Comparison of ENCODE assay signal across 18 cellular contexts in genomic region chr11:66691311-66691980, GRCh38. TPM values are rescaled to one million over a fixed set of nuclear protein-coding genes. Genes with fewer than 3 reads are reported as not detected.
DNase-seq lines count a peak whose midpoint lies in the region; ATAC-seq and TF ChIP-seq lines count a peak whose summit lies in the region.
"Had no signal": no experiment of that assay in that cellular context is flagged by ENCODE, and none has a peak within 500 bp of the region (broad histone marks: within the 10 kb centered on the region; RNA-seq: fewer than 3 reads in every experiment).

No MANE protein-coding gene starts in this region.

- intact Hi-C loops in CD14-positive monocyte (cut with micrococcal nuclease) (loop anchor here in 1 of 2 donors (10.0 kb wide), 1 partner anchor 283 kb away; the partner anchor contains the start of gene C11orf86), lower lobe of right lung (cut with DNase I) (no loop called here), spleen (cut with DNase I; ENCODE audit: low total_unique reads) (loop anchor here (5.0 kb wide), 1 partner anchor 191 kb away; no protein-coding TSS in a partner anchor), lower leg skin (cut with DNase I; ENCODE audit: low total_unique reads) (loop anchor here (5.0 kb wide), 1 partner anchor 146 kb away; no protein-coding TSS in a partner anchor)

- H3K9me3 ChIP-seq in T-helper 17 cell (ENCODE audit: control insufficient read depth, low read length, poor library complexity, severe bottlenecking) = no peaks in the 10 kb centered on the region
- H3K9me3 ChIP-seq in lower lobe of right lung = no peaks in the 10 kb centered on the region
- H3K9me3 ChIP-seq in spleen = no peaks in the 10 kb centered on the region
- H3K9me3 ChIP-seq: BLaER1 treated with 17β-estradiol and CSF1 and Interleukin-3, amounts not matched to agents 10 nM and 100 nM; HAP-1 had no signal

- no peak overlapping the region for H3K4me3 ChIP-seq in lower lobe of right lung
- no peak overlapping the region for H3K4me3 ChIP-seq in spleen
- no peak overlapping the region for H3K4me3 ChIP-seq in lower leg skin (ENCODE audit: low read depth, poor library complexity, severe bottlenecking)
- H3K4me3 ChIP-seq: BLaER1 treated with 17β-estradiol and CSF1 and Interleukin-3, amounts not matched to agents 10 nM and 100 nM; GM23248; HAP-1 had no signal

- H3K36me3 ChIP-seq in lower lobe of right lung = no peaks in the 10 kb centered on the region
- H3K36me3 ChIP-seq in spleen = no peaks in the 10 kb centered on the region

- H3K9me3 Mint-ChIP-seq in CD14-positive monocyte = no peaks in the 10 kb centered on the region
- H3K9me3 Mint-ChIP-seq: CD4-positive, alpha-beta T cell had no signal

- ATAC-seq in T-helper 17 cell = no peak
- no peak for ATAC-seq in lower lobe of right lung
- no peak for ATAC-seq in GM21576 (IDR thresholded peaks at IDR 0.05; ENCODE audit: unreplicated experiment)
- ATAC-seq in GM21529 (IDR thresholded peaks at IDR 0.05; ENCODE audit: unreplicated experiment) = no peak

- H3K27me3 Mint-ChIP-seq in CD14-positive monocyte (ENCODE audit: low read depth in 3 of 3) (peaks cover 0 to 6% (median 1%) of the 10 kb centered on the region in 3 donors), T-helper 17 cell (peaks cover 12% of the 10 kb centered on the region)
- H3K27me3 Mint-ChIP-seq: CD4-positive, alpha-beta T cell had no signal

- TF ChIP-seq POLR2A in spleen (IDR thresholded peaks at IDR 0.05) (no peak), lower leg skin (IDR thresholded peaks at IDR 0.05) (no peak)

- H3K4me1 Mint-ChIP-seq in CD14-positive monocyte (peaks cover 2% of the 10 kb centered on the region), T-helper 17 cell (peaks cover 2% of the 10 kb centered on the region)

- no peak for TF ChIP-seq CTCF in CD14-positive monocyte (IDR thresholded peaks at IDR 0.05)
- TF ChIP-seq CTCF in lower lobe of right lung (IDR thresholded peaks at IDR 0.05) = no peak
- TF ChIP-seq CTCF in spleen (IDR thresholded peaks at IDR 0.05 in 8 of 11, conservative IDR thresholded peaks at IDR 0.05 in 3 of 11) = no peak
- no peak for TF ChIP-seq CTCF in GM13976 (IDR thresholded peaks at IDR 0.05; ENCODE audit: borderline replicate concordance, control extremely low read depth, extremely low read depth, insufficient read depth, missing control alignments)
- TF ChIP-seq CTCF in lower leg skin (IDR thresholded peaks at IDR 0.05) = no peak

- H3K27me3 ChIP-seq in lower lobe of right lung (ENCODE audit: low read depth) = no peaks in the 10 kb centered on the region
- H3K27me3 ChIP-seq in spleen (replicated peaks in 1 of 7) = no peaks in the 10 kb centered on the region
- H3K27me3 ChIP-seq: BLaER1 treated with 17β-estradiol and CSF1 and Interleukin-3, amounts not matched to agents 10 nM and 100 nM had no signal

- no peak overlapping the region for H3K27ac ChIP-seq in lower lobe of right lung
- no peak overlapping the region for H3K27ac ChIP-seq in spleen
- H3K27ac ChIP-seq: BLaER1 treated with 17β-estradiol and CSF1 and Interleukin-3, amounts not matched to agents 10 nM and 100 nM; GM23248; HL-60 had no signal

- no peaks in the 10 kb centered on the region for H3K36me3 Mint-ChIP-seq in CD14-positive monocyte
- H3K36me3 Mint-ChIP-seq in T-helper 17 cell (ENCODE audit: low read depth) = no peaks in the 10 kb centered on the region

- in situ Hi-C loops in GM13976 (cut with MboI; ENCODE audit: low sequenced_read_pairs, unreplicated experiment) = loop anchor here (5.0 kb wide), 1 partner anchor 141 kb away; no protein-coding TSS in a partner anchor

- peak; percentile 33 for DNase-seq in CD14-positive monocyte (ENCODE audit: low spot score)
- no peak for DNase-seq in T-helper 17 cell
- peak; percentile 10 for DNase-seq in lower lobe of right lung
- peak; percentile 69 for DNase-seq in spleen
- DNase-seq in GM13976 (ENCODE audit: low spot score) = no peak
- no peak for DNase-seq in lower leg skin (ENCODE audit: low spot score in 2 of 2)
- DNase-seq: 8988T; ACHN; CD4-positive, alpha-beta T cell; DMS153; DMS79 treated with DMSO at 0.1 percent for 48 hours; EL; GM23248 had no signal

- H3K27ac Mint-ChIP-seq in CD14-positive monocyte (no peak overlapping the region), T-helper 17 cell (peak overlapping the region; percentile 24)
- H3K27ac Mint-ChIP-seq: CD4-positive, alpha-beta T cell had no signal

- H3K4me3 Mint-ChIP-seq in CD14-positive monocyte = no peak overlapping the region
- H3K4me3 Mint-ChIP-seq in T-helper 17 cell = no peak overlapping the region
- H3K4me3 Mint-ChIP-seq: CD4-positive, alpha-beta T cell had no signal

- WGBS in spleen, 5 donors = 86 to 93% (median 90%) methylated on average over 20 to 38 of the region's 38 CpGs
- 91 to 96% methylated on average over 23 to 30 of the region's 38 CpGs for WGBS in lower leg skin, 2 donors

- no peaks in the 10 kb centered on the region for H3K4me1 ChIP-seq in lower lobe of right lung
- H3K4me1 ChIP-seq in spleen = peaks cover 0 to 12% (median 6%) of the 10 kb centered on the region in 6 donors
- H3K4me1 ChIP-seq: BLaER1 treated with 17β-estradiol and CSF1 and Interleukin-3, amounts not matched to agents 10 nM and 100 nM; HAP-1 had no signal

RNA-seq across cellular contexts. Expression of gene RBM4B, which starts 13.8 kb away (rescaled TPM):
- 10 to 100 TPM in 1 of 2 donors, 1 to 10 TPM in 1; 7.8 to 11.2 TPM for polyA plus RNA-seq in CD14-positive monocyte
- total RNA-seq in T-helper 17 cell = 1 to 10 TPM; 7.3 to 9.9 TPM
- total RNA-seq in lower lobe of right lung = 17.6 TPM
- 10 to 100 TPM; 16.3 to 23.0 (median 18.8) TPM for total RNA-seq in spleen
- polyA plus RNA-seq in spleen = 10 to 100 TPM; 14.8 to 17.7 (median 14.9) TPM
- total RNA-seq in lower leg skin = 10 to 100 TPM in 2 of 4 donors, 1 to 10 TPM in 2; 8.6 to 18.0 (median 12.2) TPM

RNA-seq across cellular contexts. Expression of gene SPTBN2, which starts 37.6 kb away (rescaled TPM):
- polyA plus RNA-seq in CD14-positive monocyte (not detected), spleen (1 to 10 TPM in 1 of 3 donors, under 1 TPM in 2; 0.61 to 1.5 (median 0.80) TPM)
- total RNA-seq in T-helper 17 cell (under 1 TPM in 1 of 2 donors, not detected in 1; 0.23 TPM), lower lobe of right lung (6.4 TPM), spleen (1 to 10 TPM; 3.3 to 5.1 (median 3.7) TPM), lower leg skin (100 to 1,000 TPM; 435 to 663 (median 597) TPM)
- total RNA-seq: CD4-positive, alpha-beta T cell had no signal
- polyA plus RNA-seq: GM23248 had no signal

RNA-seq across cellular contexts. Expression of gene RBM4, which starts 52.9 kb away (rescaled TPM):
- 100 to 1,000 TPM; 153 TPM for polyA plus RNA-seq in CD14-positive monocyte
- 100 to 1,000 TPM; 205 to 261 TPM for total RNA-seq in T-helper 17 cell
- 107 TPM for total RNA-seq in lower lobe of right lung
- 100 to 1,000 TPM; 106 to 139 (median 127) TPM for total RNA-seq in spleen
- 100 to 1,000 TPM in 2 of 3 donors, 10 to 100 TPM in 1; 70.1 to 128 (median 102) TPM for polyA plus RNA-seq in spleen
- 10 to 100 TPM; 59.2 to 96.6 (median 76.0) TPM for total RNA-seq in lower leg skin

Comparison
In these comparisons a context has a peak if more than half of its experiments do, and no peak if none do; other contexts are left out.
1. DNase-seq: peak in CD14-positive monocyte (single experiment), lower lobe of right lung (single experiment) and spleen (single experiment); none in T-helper 17 cell (0 of 3), GM13976 (single experiment) and lower leg skin (0 of 2).
2. RNA of gene SPTBN2, which starts 37.6 kb away (total RNA-seq): 435 to 663 TPM in lower leg skin; 6.4 TPM in lower lobe of right lung (single experiment), 3.3 to 5.1 TPM in spleen and 0.23 TPM in T-helper 17 cell; every median in the first group is over 10 times any median in the second.